13 cellular contexts compared by ENCODE assay signal in genomic region chr1:204530932-204531331, GRCh38. TPM values are rescaled to one million over a fixed set of nuclear protein-coding genes. Genes with fewer than 3 reads are reported as not detected.
A peak's percentile ranks its signal among the peaks of the same experiment; 100 is the strongest.
DNase-seq lines count a peak whose midpoint lies in the region; ATAC-seq and TF ChIP-seq lines count a peak whose summit lies in the region.
"Had no signal": no experiment of that assay in that cellular context is flagged by ENCODE, and none has a peak within 500 bp of the region (broad histone marks: within the 10 kb centered on the region; RNA-seq: fewer than 3 reads in every experiment).

No MANE protein-coding gene starts in this region.

- H3K9me3 Mint-ChIP-seq in naive B cell (no peaks in the 10 kb centered on the region), CD14-positive monocyte (no peaks in the 10 kb centered on the region)

- peaks cover 14 to 42% (median 18%) of the 10 kb centered on the region in 3 donors for H3K4me1 Mint-ChIP-seq in naive B cell
- peaks cover 4% of the 10 kb centered on the region for H3K4me1 Mint-ChIP-seq in CD14-positive monocyte

- DNase-seq in naive B cell (no peak), GM19240 (ENCODE audit: insufficient read length, low spot score) (no peak), CD14-positive monocyte (ENCODE audit: low spot score) (no peak), HuH-7 (ENCODE audit: low spot score) (no peak)
- DNase-seq in NK-92 treated with Interleukin-12 subunit alpha and Interleukin-12 subunit beta, amount 100 ng/mL, for 24 hours (lab: John Stamatoyannopoulos, UW) = no peak
- DNase-seq: esophagus squamous epithelium; mesendoderm; NCI-H1048; SK-N-SH; stimulated activated CD4-positive, alpha-beta T cell treated with anti-CD3 and anti-CD28 coated beads, Interleukin-1b, Interleukin-23, amount 100 ng/mL, for 48 hours had no signal

- H3K4me3 Mint-ChIP-seq in naive B cell (peak overlapping the region in 4 of 8 donors; percentile 0 to 68 (median 22)), CD14-positive monocyte (no peak overlapping the region)

- peak; percentile 92 for ATAC-seq in GM18870 (IDR thresholded peaks at IDR 0.05; ENCODE audit: unreplicated experiment)
- peak; percentile 75 for ATAC-seq in GM21717 (IDR thresholded peaks at IDR 0.05; ENCODE audit: unreplicated experiment)
- peak; percentile 84 for ATAC-seq in HG03439 (IDR thresholded peaks at IDR 0.05; ENCODE audit: unreplicated experiment)
- ATAC-seq in naive B cell (ENCODE audit: low read depth in 2 of 2) = peak; percentile 63 to 71

- intact Hi-C loops in CD14-positive monocyte (cut with micrococcal nuclease) = no loop called here

- H3K27me3 Mint-ChIP-seq in naive B cell = no peaks in the 10 kb centered on the region
- H3K27me3 Mint-ChIP-seq in CD14-positive monocyte (ENCODE audit: low read depth in 3 of 3) = peaks cover 0 to 2% (median 0%) of the 10 kb centered on the region in 3 donors

- peak overlapping the region; percentile 0 to 93 (median 66) for H3K27ac Mint-ChIP-seq in naive B cell
- peak overlapping the region in 2 of 7 donors; percentile 10 to 75 for H3K27ac Mint-ChIP-seq in CD14-positive monocyte

- peaks cover 18 to 19% of the 10 kb centered on the region in 2 donors for H3K36me3 Mint-ChIP-seq in naive B cell
- peaks cover 73 to 92% of the 10 kb centered on the region in 2 donors for H3K36me3 Mint-ChIP-seq in CD14-positive monocyte

- no peak for TF ChIP-seq CTCF in CD14-positive monocyte (IDR thresholded peaks at IDR 0.05)

RNA-seq across cellular contexts. Expression of gene MDM4, which starts 14.7 kb away (rescaled TPM):
- polyA plus RNA-seq in naive B cell (ENCODE audit: low read depth in 6 of 6) = 10 to 100 TPM; 12.6 to 50.8 (median 28.2) TPM
- 10 to 100 TPM in 1 of 2 donors, 1 to 10 TPM in 1; 7.8 to 10.2 TPM for polyA plus RNA-seq in CD14-positive monocyte

RNA-seq across cellular contexts. Expression of gene PIK3C2B, which starts 36.3 kb away (rescaled TPM):
- polyA plus RNA-seq in naive B cell (ENCODE audit: low read depth in 6 of 6) (10 to 100 TPM in 3 of 6 donors, 1 to 10 TPM in 2, not detected in 1; 8.5 to 16.9 (median 10.6) TPM), CD14-positive monocyte (under 1 TPM in 1 of 2 donors, not detected in 1; 0.04 TPM)
